1 cellular context compared by ENCODE assay signal in genomic region chr6:41477572-41477971, GRCh38.
TF ChIP-seq lines count a peak whose summit lies in the region.

No MANE protein-coding gene starts in this region.

TF ChIP-seq in GM23338, 12 proteins besides CTCF, POLR2A, EP300 and RAD21 (continued from another document):
- TF ChIP-seq EZH2phosphoT487 (IDR thresholded peaks at IDR 0.05; ENCODE audit: unreplicated experiment) = no peak
- TF ChIP-seq ZNF331 (CRISPR knock-in tag; IDR thresholded peaks at IDR 0.05; ENCODE audit: low read depth) = no peak
- TF ChIP-seq ZNF462 (CRISPR knock-in tag; IDR thresholded peaks at IDR 0.05) = no peak
- no peak for TF ChIP-seq CREB1 (CRISPR knock-in tag; IDR thresholded peaks at IDR 0.05; ENCODE audit: low read depth)
- TF ChIP-seq NANOG (IDR thresholded peaks at IDR 0.05; ENCODE audit: borderline replicate concordance) = no peak
- no peak for TF ChIP-seq EZH2 (IDR thresholded peaks at IDR 0.05; ENCODE audit: low read depth, unreplicated experiment)
- TF ChIP-seq JUNB (IDR thresholded peaks at IDR 0.05; ENCODE audit: unreplicated experiment) = no peak
- no peak for TF ChIP-seq ZNF114 (CRISPR knock-in tag; IDR thresholded peaks at IDR 0.05)
- no peak for TF ChIP-seq STAT1 (IDR thresholded peaks at IDR 0.05; ENCODE audit: unreplicated experiment)
- no peak for TF ChIP-seq POLR2AphosphoS5 (IDR thresholded peaks at IDR 0.05; ENCODE audit: low read depth)
